ENCODE assay signal across 1 cellular context in genomic region chr9:37942616-37943328, GRCh38.
TF ChIP-seq lines count a peak whose summit lies in the region.

No MANE protein-coding gene starts in this region.

TF ChIP-seq in H1, 55 proteins besides CTCF, POLR2A, EP300 and RAD21:
- no peak for TF ChIP-seq KDM4A (IDR thresholded peaks at IDR 0.05; ENCODE audit: low read depth, low read length, severe bottlenecking)
- no peak for TF ChIP-seq SIRT6 (IDR thresholded peaks at IDR 0.05; ENCODE audit: low read length)
- TF ChIP-seq JUN (IDR thresholded peaks at IDR 0.05; ENCODE audit: low read depth, low read length) = no peak
- no peak for TF ChIP-seq CHD7 (IDR thresholded peaks at IDR 0.05; ENCODE audit: insufficient replicate concordance, low read length)
- no peak for TF ChIP-seq MAX (IDR thresholded peaks at IDR 0.05)
- no peak for TF ChIP-seq SP1 (IDR thresholded peaks at IDR 0.05; ENCODE audit: low read depth, low read length)
- no peak for TF ChIP-seq GTF2F1 (IDR thresholded peaks at IDR 0.05; ENCODE audit: borderline replicate concordance, low read depth, low read length)
- no peak for TF ChIP-seq TCF12 (IDR thresholded peaks at IDR 0.05; ENCODE audit: low read depth, low read length)
- no peak for TF ChIP-seq CHD2 (IDR thresholded peaks at IDR 0.05; ENCODE audit: low read length)
- TF ChIP-seq EZH2 (IDR thresholded peaks at IDR 0.05; ENCODE audit: low read depth, low read length, severe bottlenecking) = no peak
- TF ChIP-seq TBP (IDR thresholded peaks at IDR 0.05; ENCODE audit: low read depth, low read length) = no peak
- no peak for TF ChIP-seq TEAD4 (IDR thresholded peaks at IDR 0.05; ENCODE audit: low read depth, low read length)
- no peak for TF ChIP-seq SAP30 (IDR thresholded peaks at IDR 0.05; ENCODE audit: insufficient read depth, insufficient replicate concordance, low read length)
- no peak for TF ChIP-seq HDAC2 (IDR thresholded peaks at IDR 0.05; ENCODE audit: borderline replicate concordance in 1 of 2, low read depth in 2 of 2, low read length in 2 of 2)
- TF ChIP-seq ZNF274 (IDR thresholded peaks at IDR 0.05; ENCODE audit: borderline replicate concordance, extremely low read depth, low read length) = no peak
- no peak for TF ChIP-seq NRF1 (IDR thresholded peaks at IDR 0.05; ENCODE audit: low read depth, low read length)
- no peak for TF ChIP-seq EGR1 (IDR thresholded peaks at IDR 0.05; ENCODE audit: borderline replicate concordance, low read depth, low read length)
